In the genomic region with DNA sequence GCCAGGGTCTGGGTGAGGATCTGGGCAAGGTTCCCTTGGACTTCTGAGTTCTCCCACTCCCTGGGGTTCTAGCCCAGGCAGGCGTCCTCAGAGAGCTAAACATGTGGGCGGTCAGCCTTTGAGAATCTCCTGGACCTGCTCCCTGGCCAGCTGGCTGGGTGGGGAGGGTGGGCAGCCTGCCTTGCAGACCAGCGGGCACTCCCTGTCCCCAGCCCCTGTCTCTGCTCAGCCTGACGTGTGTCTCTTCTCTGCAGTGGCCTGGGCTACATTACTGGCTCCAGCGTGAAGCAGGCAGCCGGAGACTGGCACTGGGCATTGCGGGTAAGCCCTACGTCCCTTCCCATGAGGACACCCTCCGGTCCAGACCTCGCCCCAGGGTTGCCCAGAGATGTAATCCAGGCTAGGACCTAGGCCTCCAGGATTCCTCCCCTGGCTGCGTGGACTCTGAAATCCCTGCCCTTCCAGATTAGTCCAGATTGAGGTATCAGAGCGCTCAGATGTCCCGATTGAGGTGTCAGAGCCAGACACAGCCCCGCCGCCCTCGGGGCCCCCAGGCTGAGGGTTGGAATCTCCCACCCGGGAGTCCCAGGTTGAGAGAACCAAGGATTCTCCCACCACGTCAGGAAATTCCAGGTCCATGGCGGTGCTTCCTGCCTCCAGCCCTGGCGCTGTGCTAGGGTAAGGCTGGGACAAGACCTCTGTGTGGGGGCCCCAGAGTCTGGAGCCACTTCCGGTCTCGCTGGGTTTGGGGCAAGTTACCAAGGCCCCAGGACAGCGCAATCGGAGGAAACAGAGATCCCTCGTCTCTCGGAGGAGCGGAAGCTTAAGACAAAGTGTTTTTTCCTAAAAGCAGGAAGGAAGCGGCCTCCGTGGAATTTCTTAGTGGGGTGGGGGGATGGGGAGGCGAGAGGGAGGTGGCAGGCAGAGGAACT, we compare ENCODE assay signal across 19 cellular contexts. TPM values are rescaled to one million over a fixed set of nuclear protein-coding genes. Genes with fewer than 3 reads are reported as not detected.
DNase-seq lines count a peak whose midpoint lies in the region; ATAC-seq lines count a peak whose summit lies in the region.
"Had no signal": no experiment of that assay in that cellular context is flagged by ENCODE, and none has a peak within 500 bp of the region (broad histone marks: within the 10 kb centered on the region; RNA-seq: fewer than 3 reads in every experiment).

No MANE protein-coding gene starts in this region.

- no peaks in the 10 kb centered on the region for H3K4me1 ChIP-seq in SJCRH30

- DNase-seq in Daoy (ENCODE audit: low read depth) (peak; percentile 57), caudate nucleus (lab: John Stamatoyannopoulos, UW) (peak in 5 of 61 donors; percentile 13 to 36 (median 17)), sciatic nerve (ENCODE audit: low spot score) (peak; percentile 60), OCI-M2 (lab: John Stamatoyannopoulos, UW; ENCODE audit: unreplicated experiment) (no peak), NOMO-1 treated with dmso at 0.1 percent for 144 hours (lab: John Stamatoyannopoulos, UW; ENCODE audit: unreplicated experiment) (no peak), SJCRH30 (no peak), NOMO-1 (lab: John Stamatoyannopoulos, UW; ENCODE audit: unreplicated experiment in 2 of 2) (no peak)
- DNase-seq: activated CD4-positive, alpha-beta T cell treated with anti-CD3 and anti-CD28 coated beads for 1 hour; activated CD8-positive, alpha-beta memory T cell treated with anti-CD3 and anti-CD28 coated beads, Interleukin-2, amount 10 ng/mL, durations not matched to agents 7 days and 5 days; activated gamma-delta T cell; colonic mucosa; GOT3; hippocampal formation; NCI-H146; NCI-H345; SHP77 treated with DMSO at 0.1 percent for 48 hours had no signal

- H3K27ac ChIP-seq in caudate nucleus (ENCODE audit: low read depth, low read length) (peak overlapping the region; percentile 99), layer of hippocampus (ENCODE audit: low read depth, low read length) (peak overlapping the region; percentile 98), SJCRH30 (no peak overlapping the region)
- H3K27ac ChIP-seq: colonic mucosa had no signal

- no peak overlapping the region for H3K4me3 ChIP-seq in SJCRH30
- H3K4me3 ChIP-seq: ascending aorta, colonic mucosa had no signal

- H3K9me3 ChIP-seq in SJCRH30 (replicated peaks): no peaks in the 10 kb centered on the region
- H3K9me3 ChIP-seq: ascending aorta, colonic mucosa had no signal

- intact Hi-C loops in sciatic nerve (cut with DNase I): no loop called here

- H3K27me3 ChIP-seq in layer of hippocampus (ENCODE audit: control insufficient read depth, insufficient read depth, low read length): no peaks in the 10 kb centered on the region
- H3K27me3 ChIP-seq in SJCRH30: no peaks in the 10 kb centered on the region
- H3K27me3 ChIP-seq: ascending aorta, colonic mucosa had no signal

- no peaks in the 10 kb centered on the region for H3K36me3 ChIP-seq in SJCRH30
- H3K36me3 ChIP-seq: ascending aorta, colonic mucosa had no signal

- no peak for ATAC-seq in sciatic nerve
- ATAC-seq: activated CD8-positive, alpha-beta memory T cell treated with anti-CD3 and anti-CD28 coated beads, Interleukin-2, amount 10 ng/mL, durations not matched to agents 7 days and 5 days; esophagus mucosa had no signal

RNA-seq across cellular contexts. Expression of a gene that starts 24.1 kb away (rescaled TPM):
- total RNA-seq in Daoy (2014; rRNA removed; shearing (Covaris generic)): 174 and 179 TPM in 2 replicates
- 45.1 TPM for total RNA-seq in sciatic nerve
- total RNA-seq in SJCRH30 (2014; rRNA removed; shearing (Covaris generic)): 37.0 and 40.3 TPM in 2 replicates

RNA-seq across cellular contexts. Expression of a gene that starts 29.3 kb away (rescaled TPM):
- total RNA-seq in Daoy (2014; rRNA removed; shearing (Covaris generic)): not detected in 2 replicates
- not detected for total RNA-seq in sciatic nerve
- total RNA-seq in SJCRH30 (2014; rRNA removed; shearing (Covaris generic)): not detected in 2 replicates
- total RNA-seq: activated CD8-positive, alpha-beta memory T cell treated with anti-CD3 and anti-CD28 coated beads, Interleukin-2, amount 10 ng/mL, durations not matched to agents 7 days and 5 days; ascending aorta had no signal

RNA-seq across cellular contexts. Expression of a gene that starts 32.4 kb away (rescaled TPM):
- total RNA-seq in Daoy (2014; rRNA removed; shearing (Covaris generic)): not detected in 2 replicates
- 31.6 TPM for total RNA-seq in sciatic nerve
- 0.08 TPM in 1 of 2 replicates, not detected in the other for total RNA-seq in SJCRH30 (2014; rRNA removed; shearing (Covaris generic))

RNA-seq across cellular contexts. Expression of a gene that starts 53.3 kb away (rescaled TPM):
- not detected in 2 replicates for total RNA-seq in Daoy (2014; rRNA removed; shearing (Covaris generic))
- total RNA-seq in sciatic nerve: 1.6 TPM
- total RNA-seq in SJCRH30 (2014; rRNA removed; shearing (Covaris generic)): 0.23 TPM in 1 of 2 replicates, not detected in the other
- total RNA-seq: activated CD8-positive, alpha-beta memory T cell treated with anti-CD3 and anti-CD28 coated beads, Interleukin-2, amount 10 ng/mL, durations not matched to agents 7 days and 5 days had no signal

Comparison
In these comparisons a context has a peak if more than half of its experiments do, and no peak if none do; other contexts are left out.
1. DNase-seq: peak in Daoy (single experiment) and sciatic nerve (single experiment); none in OCI-M2 (single experiment), NOMO-1 treated with dmso at 0.1 percent for 144 hours (single experiment), SJCRH30 (0 of 2) and NOMO-1 (0 of 2).
2. RNA of a gene that starts 32.4 kb away (total RNA-seq): 31.6 TPM in sciatic nerve (single experiment); 0.08 TPM in SJCRH30 and not detected in Daoy; every median in the first group is over 10 times any median in the second.